12 cellular contexts compared by ENCODE assay signal in genomic region chr11:111928286-111928685, GRCh38. TPM values are rescaled to one million over a fixed set of nuclear protein-coding genes. Genes with fewer than 3 reads are reported as not detected.
"Had no signal": no experiment of that assay in that cellular context is flagged by ENCODE, and none has a peak within 500 bp of the region (broad histone marks: within the 10 kb centered on the region; RNA-seq: fewer than 3 reads in every experiment).

No MANE protein-coding gene starts in this region.

RNA-seq across cellular contexts. Expression of gene C11orf52, which starts 9.6 kb away (rescaled TPM):
- total RNA-seq: activated CD4-positive, alpha-beta memory T cell treated with anti-CD3 and anti-CD28 coated beads for 36 hours; activated CD4-positive, alpha-beta T cell treated with anti-CD3 and anti-CD28 coated beads for 36 hours; activated CD4-positive, alpha-beta T cell treated with anti-CD3 and anti-CD28 coated beads, Interleukin-2, amount 10 ng/mL, durations not matched to agents 24 days and 14 days; activated CD8-positive, alpha-beta memory T cell treated with anti-CD3 and anti-CD28 coated beads for 36 hours; activated CD8-positive, alpha-beta T cell treated with anti-CD3 and anti-CD28 coated beads, Interleukin-2, amount 10 ng/mL, durations not matched to agents 7 days and 5 days; activated T-cell treated with anti-CD3 and anti-CD28 coated beads, Interleukin-2, amount 50 U/mL, for 4 hours; activated T-helper 2 cell treated with anti-CD3 and anti-CD28 coated beads, Interferon-gamma antibody, Interleukin-2, Interleukin-4, amounts not matched to agents 10 μg/mL and 5 μg/mL and 100 μg/mL, durations not matched to agents 14 hours and 24 hours and 36 hours; T-cell; T-helper 2 cell treated with Interferon-gamma antibody and Interleukin-4, amounts not matched to agents 100 ng/mL and 5 ng/mL, for 36 hours had no signal

RNA-seq across cellular contexts. Expression of gene HSPB2, which starts 15.8 kb away (rescaled TPM):
- total RNA-seq: activated CD4-positive, alpha-beta memory T cell treated with anti-CD3 and anti-CD28 coated beads for 36 hours; activated CD4-positive, alpha-beta T cell treated with anti-CD3 and anti-CD28 coated beads for 36 hours; activated CD4-positive, alpha-beta T cell treated with anti-CD3 and anti-CD28 coated beads, Interleukin-2, amount 10 ng/mL, durations not matched to agents 24 days and 14 days; activated CD8-positive, alpha-beta memory T cell treated with anti-CD3 and anti-CD28 coated beads for 36 hours; activated CD8-positive, alpha-beta T cell treated with anti-CD3 and anti-CD28 coated beads, Interleukin-2, amount 10 ng/mL, durations not matched to agents 7 days and 5 days; activated T-cell treated with anti-CD3 and anti-CD28 coated beads, Interleukin-2, amount 50 U/mL, for 4 hours; activated T-helper 2 cell treated with anti-CD3 and anti-CD28 coated beads, Interferon-gamma antibody, Interleukin-2, Interleukin-4, amounts not matched to agents 10 μg/mL and 5 μg/mL and 100 μg/mL, durations not matched to agents 14 hours and 24 hours and 36 hours; astrocyte; dermis blood vessel endothelial cell; foreskin keratinocyte; T-cell; T-helper 2 cell treated with Interferon-gamma antibody and Interleukin-4, amounts not matched to agents 100 ng/mL and 5 ng/mL, for 36 hours had no signal

RNA-seq across cellular contexts. Expression of gene CRYAB, which starts 16.7 kb away (rescaled TPM):
- total RNA-seq: activated CD4-positive, alpha-beta memory T cell treated with anti-CD3 and anti-CD28 coated beads for 36 hours; activated CD4-positive, alpha-beta T cell treated with anti-CD3 and anti-CD28 coated beads for 36 hours; activated CD4-positive, alpha-beta T cell treated with anti-CD3 and anti-CD28 coated beads, Interleukin-2, amount 10 ng/mL, durations not matched to agents 24 days and 14 days; activated CD8-positive, alpha-beta memory T cell treated with anti-CD3 and anti-CD28 coated beads for 36 hours; activated CD8-positive, alpha-beta T cell treated with anti-CD3 and anti-CD28 coated beads, Interleukin-2, amount 10 ng/mL, durations not matched to agents 7 days and 5 days; activated T-helper 2 cell treated with anti-CD3 and anti-CD28 coated beads, Interferon-gamma antibody, Interleukin-2, Interleukin-4, amounts not matched to agents 10 μg/mL and 5 μg/mL and 100 μg/mL, durations not matched to agents 14 hours and 24 hours and 36 hours; T-helper 2 cell treated with Interferon-gamma antibody and Interleukin-4, amounts not matched to agents 100 ng/mL and 5 ng/mL, for 36 hours had no signal
